ENCODE assay signal across 10 cellular contexts in genomic region chr12:15701212-15701611, GRCh38.
DNase-seq lines count a peak whose midpoint lies in the region; ATAC-seq and TF ChIP-seq lines count a peak whose summit lies in the region.
"Had no signal": no experiment of that assay in that cellular context is flagged by ENCODE, and none has a peak within 500 bp of the region (broad histone marks: within the 10 kb centered on the region; RNA-seq: fewer than 3 reads in every experiment).

No MANE protein-coding gene starts in this region.

- peak; percentile 77 for ATAC-seq in GM18868 (IDR thresholded peaks at IDR 0.05; ENCODE audit: unreplicated experiment)
- ATAC-seq in HG03354 (IDR thresholded peaks at IDR 0.05; ENCODE audit: poor library complexity, severe bottlenecking, unreplicated experiment) = peak; percentile 58
- no peak for ATAC-seq in HG03159 (IDR thresholded peaks at IDR 0.05; ENCODE audit: unreplicated experiment)

- DNase-seq in brain microvascular endothelial cell (peak; percentile 46), osteoblast (ENCODE audit: insufficient read length, low spot score, missing footprints) (no peak), substantia nigra (lab: John Stamatoyannopoulos, UW) (no peak), GDM1 (lab: John Stamatoyannopoulos, UW) (no peak), ecto neural progenitor cell (ENCODE audit: low spot score) (no peak)
- DNase-seq: activated effector memory CD4-positive, alpha-beta T cell treated with Interleukin-2 at 50 U/mL for 16 hours; NCI-H1092 treated with DMSO at 0.1 percent for 48 hours had no signal

- peaks cover 71% of the 10 kb centered on the region for H3K79me2 ChIP-seq in osteoblast (ENCODE audit: insufficient read depth, low read length)

- H4K20me1 ChIP-seq in osteoblast (ENCODE audit: insufficient read depth, low read length) = no peaks in the 10 kb centered on the region

- H3K27me3 ChIP-seq in brain microvascular endothelial cell (replicated peaks) (no peaks in the 10 kb centered on the region), osteoblast (ENCODE audit: insufficient read depth, low read length) (no peaks in the 10 kb centered on the region)

- H3K9me3 ChIP-seq in osteoblast (ENCODE audit: low read depth, low read length) = no peaks in the 10 kb centered on the region

- H3K4me3 ChIP-seq in brain microvascular endothelial cell (ENCODE audit: low read depth, low read length) = no peak overlapping the region
- no peak overlapping the region for H3K4me3 ChIP-seq in osteoblast (ENCODE audit: insufficient read depth, low read length)

- peaks cover 54% of the 10 kb centered on the region for H3K4me1 ChIP-seq in osteoblast (ENCODE audit: insufficient read depth, low read length)

- peak overlapping the region; percentile 71 for H3K4me2 ChIP-seq in osteoblast (ENCODE audit: insufficient read depth, low read length)

- no peak overlapping the region for H2AFZ ChIP-seq in osteoblast (ENCODE audit: low read length)

- H3K36me3 ChIP-seq in brain microvascular endothelial cell (replicated peaks) (no peaks in the 10 kb centered on the region), osteoblast (ENCODE audit: insufficient read depth, low read length) (no peaks in the 10 kb centered on the region)

- H3K27ac ChIP-seq in brain microvascular endothelial cell (peak overlapping the region; percentile 74), osteoblast (ENCODE audit: low read depth, low read length) (peak overlapping the region; percentile 85), substantia nigra (ENCODE audit: low read depth, low read length, poor library complexity, severe bottlenecking) (no peak overlapping the region)

- in situ Hi-C loops in brain microvascular endothelial cell (cut with HindIII; ENCODE audit: low pct_ligation_motif_present, low sequenced_read_pairs) = no loop called here

- no peak for TF ChIP-seq CTCF in brain microvascular endothelial cell (IDR thresholded peaks at IDR 0.05; ENCODE audit: low read depth, low read length, missing control alignments)
- no peak for TF ChIP-seq CTCF in osteoblast (IDR thresholded peaks at IDR 0.05; ENCODE audit: extremely low read depth, low read depth, low read length)
